Comparison of ENCODE assay signal across 9 cellular contexts in the genomic region with DNA sequence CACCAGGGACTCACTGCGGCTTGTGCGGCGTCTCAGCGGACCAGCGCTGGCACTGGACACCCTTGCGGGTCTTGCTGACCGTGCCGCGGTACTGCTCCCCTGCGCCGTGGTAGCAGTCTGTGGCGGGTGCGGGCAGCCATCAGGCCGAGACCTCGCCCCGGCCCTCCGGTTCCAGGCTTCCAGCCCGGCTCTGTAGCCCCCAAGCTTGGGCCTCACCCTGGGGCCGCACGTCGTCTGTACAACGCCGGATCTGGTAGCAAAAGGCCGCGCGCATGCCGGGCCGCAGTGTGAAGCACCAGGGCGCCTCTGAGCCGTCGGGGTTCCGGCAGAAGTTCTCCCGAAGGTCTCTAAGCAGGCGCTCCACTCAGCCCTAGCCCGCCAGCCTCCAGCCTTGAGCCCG. TPM values are rescaled to one million over a fixed set of nuclear protein-coding genes. Genes with fewer than 3 reads are reported as not detected.
DNase-seq lines count a peak whose midpoint lies in the region; ATAC-seq and TF ChIP-seq lines count a peak whose summit lies in the region.
"Not testable (repeated sequence)": the region's sequence is repeated elsewhere in the genome, so short reads cannot be mapped to it uniquely, and the experiment has no call there.
"Had no signal": no experiment of that assay in that cellular context is flagged by ENCODE, and none has a peak within 500 bp of the region (broad histone marks: within the 10 kb centered on the region; RNA-seq: fewer than 3 reads in every experiment).

No MANE protein-coding gene starts in this region.

- H3K4me3 Mint-ChIP-seq in T-cell (peak overlapping the region in 2 of 3 donors; percentile 54 to 97), endodermal cell (peak overlapping the region; percentile 65), natural killer cell (peak overlapping the region; percentile 35)
- peak overlapping the region; percentile 45 for H3K4me3 Mint-ChIP-seq in activated naive CD8-positive, alpha-beta T cell treated with anti-CD3 and anti-CD28 coated beads for 36 hours

- not testable (repeated sequence) for TF ChIP-seq CTCF in endodermal cell (conservative IDR thresholded peaks at IDR 0.05); natural killer cell (IDR thresholded peaks at IDR 0.05); smooth muscle cell (IDR thresholded peaks at IDR 0.05; ENCODE audit: borderline replicate concordance, insufficient read depth, poor library complexity, severe bottlenecking); vagina (IDR thresholded peaks at IDR 0.05)

- not testable (repeated sequence) for H3K36me3 Mint-ChIP-seq in T-cell; activated naive CD8-positive, alpha-beta T cell treated with anti-CD3 and anti-CD28 coated beads for 36 hours; natural killer cell
- peaks cover 22% of the 10 kb centered on the region for H3K36me3 Mint-ChIP-seq in endodermal cell (ENCODE audit: low read depth)

- not testable (repeated sequence) for H3K27ac Mint-ChIP-seq in T-cell; activated naive CD8-positive, alpha-beta T cell treated with anti-CD3 and anti-CD28 coated beads for 36 hours; endodermal cell; natural killer cell

- not testable (repeated sequence) for H3K9me3 Mint-ChIP-seq in T-cell; activated naive CD8-positive, alpha-beta T cell treated with anti-CD3 and anti-CD28 coated beads for 36 hours; endodermal cell; natural killer cell

- H3K4me1 ChIP-seq in ES-I3 (ENCODE audit: insufficient read depth, low read length); endodermal cell (ENCODE audit: control insufficient read depth, insufficient read depth, low read length); smooth muscle cell (ENCODE audit: low read depth): not testable (repeated sequence)
- peaks cover 38% of the 10 kb centered on the region for H3K4me1 ChIP-seq in vagina

- not testable (repeated sequence) for H4K20me1 ChIP-seq in smooth muscle cell (ENCODE audit: low read depth)

- ATAC-seq in T-cell (replicated peaks in 1 of 4), result peak in 1 of 4 experiments; percentile 4
- peak in 1 of 3 donors; percentile 7 for ATAC-seq in natural killer cell

- H3K4me1 Mint-ChIP-seq in T-cell (peaks cover 25 to 36% (median 27%) of the 10 kb centered on the region in 3 donors), endodermal cell (peaks cover 18% of the 10 kb centered on the region), natural killer cell (peaks cover 22 to 26% of the 10 kb centered on the region in 2 donors)
- peaks cover 18% of the 10 kb centered on the region for H3K4me1 Mint-ChIP-seq in activated naive CD8-positive, alpha-beta T cell treated with anti-CD3 and anti-CD28 coated beads for 36 hours

- not testable (repeated sequence) for H3F3A ChIP-seq in smooth muscle cell (ENCODE audit: low read depth)

- TF ChIP-seq POLR2A in vagina (IDR thresholded peaks at IDR 0.05), result not testable (repeated sequence)

- not testable (repeated sequence) for H3K4me3 ChIP-seq in endodermal cell (ENCODE audit: low read length)
- peak overlapping the region; percentile 56; the same call in 1 of the 2 replicates for H3K4me3 ChIP-seq in iPS-18c (ENCODE audit: insufficient read depth, low read depth, low read length)
- peak overlapping the region; percentile 51 for H3K4me3 ChIP-seq in smooth muscle cell
- H3K4me3 ChIP-seq in vagina, result peak overlapping the region; percentile 37 to 38

- not testable (repeated sequence) for H3K9me3 ChIP-seq in ES-I3 (ENCODE audit: control insufficient read depth, insufficient read depth, low read length); endodermal cell (ENCODE audit: control insufficient read depth, low read length); iPS-18c (ENCODE audit: control insufficient read depth, insufficient read depth, low read length); smooth muscle cell (replicated peaks; ENCODE audit: low read depth); vagina

- H3K27ac ChIP-seq in endodermal cell (ENCODE audit: low read depth, low read length); smooth muscle cell (ENCODE audit: low read depth); vagina: not testable (repeated sequence)

- intact Hi-C loops in natural killer cell (cut with micrococcal nuclease); vagina (cut with DNase I): not testable (repeated sequence)

- H3K27me3 Mint-ChIP-seq in T-cell; activated naive CD8-positive, alpha-beta T cell treated with anti-CD3 and anti-CD28 coated beads for 36 hours; endodermal cell (ENCODE audit: insufficient read depth); natural killer cell (ENCODE audit: low read depth in 2 of 2): not testable (repeated sequence)

- H3K4me2 ChIP-seq in smooth muscle cell, result peak overlapping the region; percentile 82

- H2AFZ ChIP-seq in smooth muscle cell (ENCODE audit: low read depth), result not testable (repeated sequence)

- not testable (repeated sequence) for H3K27me3 ChIP-seq in endodermal cell (ENCODE audit: control insufficient read depth, insufficient read depth, low read length, poor library complexity, severe bottlenecking); smooth muscle cell (ENCODE audit: low read depth); vagina

- not testable (repeated sequence) for H3K36me3 ChIP-seq in ES-I3 (ENCODE audit: insufficient read depth, low read length); smooth muscle cell (ENCODE audit: low read depth)
- H3K36me3 ChIP-seq in endodermal cell (ENCODE audit: control insufficient read depth, insufficient read depth, low read length) (peaks cover 30% of the 10 kb centered on the region), vagina (peaks cover 0 to 31% of the 10 kb centered on the region in 2 donors)

- H3K79me2 ChIP-seq in smooth muscle cell (ENCODE audit: low read depth), result peaks cover 11% of the 10 kb centered on the region

- POLR2A ChIA-PET in T-cell (lab: Charles Lee), result not testable (repeated sequence)

- H3K9ac ChIP-seq in ES-I3 (ENCODE audit: low read depth, low read length), result peak overlapping the region; percentile 11; the same call in 1 of the 2 replicates
- H3K9ac ChIP-seq in endodermal cell (ENCODE audit: extremely low read depth, low read length, poor library complexity, severe bottlenecking); smooth muscle cell (ENCODE audit: low read depth): not testable (repeated sequence)

- DNase-seq in T-cell; activated naive CD8-positive, alpha-beta T cell treated with anti-CD3 and anti-CD28 coated beads for 36 hours; natural killer cell; smooth muscle cell (lab: John Stamatoyannopoulos, UW; ENCODE audit: unreplicated experiment); vagina (ENCODE audit: extremely low spot score in 2 of 2): not testable (repeated sequence)
- DNase-seq in endodermal cell, result peak; percentile 66

- 47 to 69% methylated on average over 10 to 33 of the region's 36 CpGs for WGBS in endodermal cell (ENCODE audit: insufficient coverage in 1 of 2, insufficient read length in 1 of 2), 2 experiments
- 26% methylated on average over 31 of the region's 36 CpGs for WGBS in smooth muscle cell (ENCODE audit: low lambda C conversion rate)

- CTCF ChIA-PET in T-cell (lab: Charles Lee), result not testable (repeated sequence)

RNA-seq across cellular contexts. Expression of a gene that starts 3.4 kb away (rescaled TPM):
- total RNA-seq in T-cell, result 10 to 100 TPM in 4 of 5 donors, 1 to 10 TPM in 1; 9.9 to 16.1 (median 12.6) TPM
- 1 to 10 TPM; 6.7 to 8.4 TPM for total RNA-seq in activated naive CD8-positive, alpha-beta T cell treated with anti-CD3 and anti-CD28 coated beads for 36 hours
- 10 to 100 TPM; 30.8 to 35.5 TPM for total RNA-seq in endodermal cell
- polyA plus RNA-seq in endodermal cell (2013, experiment 1 of 2), result 21.9 TPM
- polyA plus RNA-seq in endodermal cell (2013, experiment 2 of 2), result 17.2 TPM
- 10 to 100 TPM in 2 of 3 donors, 1 to 10 TPM in 1; 9.5 to 19.1 (median 15.2) TPM for total RNA-seq in natural killer cell
- 15.4 and 18.7 TPM in 2 replicates for total RNA-seq in smooth muscle cell
- 22.9 and 28.5 TPM in 2 replicates for polyA plus RNA-seq in smooth muscle cell
- 10.8 TPM for total RNA-seq in vagina

RNA-seq across cellular contexts. Expression of a gene that starts 3.5 kb away (rescaled TPM):
- total RNA-seq in T-cell (10 to 100 TPM; 40.9 to 79.8 (median 72.8) TPM), endodermal cell (10 to 100 TPM; 47.3 to 47.6 TPM), natural killer cell (10 to 100 TPM; 48.5 to 58.7 (median 55.6) TPM), smooth muscle cell (15.8 and 17.3 TPM in 2 replicates), vagina (25.8 TPM)
- total RNA-seq in activated naive CD8-positive, alpha-beta T cell treated with anti-CD3 and anti-CD28 coated beads for 36 hours, result 10 to 100 TPM; 32.4 to 35.5 TPM
- polyA plus RNA-seq in endodermal cell (2013, experiment 1 of 2), result 38.6 TPM
- polyA plus RNA-seq in endodermal cell (2013, experiment 2 of 2), result 33.5 TPM
- 23.9 and 37.8 TPM in 2 replicates for polyA plus RNA-seq in smooth muscle cell

RNA-seq across cellular contexts. Expression of a gene that starts 11.7 kb away (rescaled TPM):
- total RNA-seq in T-cell (100 to 1,000 TPM in 4 of 5 donors, 10 to 100 TPM in 1; 82.8 to 162 (median 141) TPM), endodermal cell (100 to 1,000 TPM; 188 to 216 TPM), natural killer cell (10 to 100 TPM; 62.8 to 95.7 (median 77.5) TPM), smooth muscle cell (53.1 and 69.4 TPM in 2 replicates), vagina (53.3 TPM)
- total RNA-seq in activated naive CD8-positive, alpha-beta T cell treated with anti-CD3 and anti-CD28 coated beads for 36 hours, result 100 to 1,000 TPM; 173 to 189 TPM
- 90.5 TPM for polyA plus RNA-seq in endodermal cell (2013, experiment 1 of 2)
- polyA plus RNA-seq in endodermal cell (2013, experiment 2 of 2), result 84.2 TPM
- 91.7 and 104 TPM in 2 replicates for polyA plus RNA-seq in smooth muscle cell

RNA-seq across cellular contexts. Expression of a gene that starts 33.6 kb away (rescaled TPM):
- 1 to 10 TPM in 1 of 5 donors, under 1 TPM in 2, not detected in 2; 0.20 to 1.4 (median 0.26) TPM for total RNA-seq in T-cell
- total RNA-seq in activated naive CD8-positive, alpha-beta T cell treated with anti-CD3 and anti-CD28 coated beads for 36 hours, result not detected
- 1 to 10 TPM; 1.4 to 3.0 TPM for total RNA-seq in endodermal cell
- polyA plus RNA-seq in endodermal cell (2013, experiment 1 of 2), result 1.5 TPM
- polyA plus RNA-seq in endodermal cell (2013, experiment 2 of 2), result 1.7 TPM
- 1 to 10 TPM in 2 of 3 donors, not detected in 1; 1.3 to 1.9 TPM for total RNA-seq in natural killer cell
- 2.8 and 2.9 TPM in 2 replicates for total RNA-seq in smooth muscle cell
- polyA plus RNA-seq in smooth muscle cell, result 2.2 and 2.4 TPM in 2 replicates
- not detected for total RNA-seq in vagina
- total RNA-seq: A673 had no signal

RNA-seq across cellular contexts. Expression of a gene that starts 37.9 kb away (rescaled TPM):
- 10 to 100 TPM; 34.5 to 54.5 (median 39.9) TPM for total RNA-seq in T-cell
- 10 to 100 TPM; 43.0 to 43.6 TPM for total RNA-seq in activated naive CD8-positive, alpha-beta T cell treated with anti-CD3 and anti-CD28 coated beads for 36 hours
- total RNA-seq in endodermal cell, result 10 to 100 TPM; 35.5 to 38.2 TPM
- polyA plus RNA-seq in endodermal cell (2013, experiment 1 of 2), result 20.3 TPM
- 19.3 TPM for polyA plus RNA-seq in endodermal cell (2013, experiment 2 of 2)
- 10 to 100 TPM; 24.1 to 28.9 (median 27.5) TPM for total RNA-seq in natural killer cell
- 21.1 and 21.3 TPM in 2 replicates for total RNA-seq in smooth muscle cell
- 68.3 and 74.8 TPM in 2 replicates for polyA plus RNA-seq in smooth muscle cell
- total RNA-seq in vagina, result 19.9 TPM
